17 cellular contexts compared by ENCODE assay signal in the genomic region with DNA sequence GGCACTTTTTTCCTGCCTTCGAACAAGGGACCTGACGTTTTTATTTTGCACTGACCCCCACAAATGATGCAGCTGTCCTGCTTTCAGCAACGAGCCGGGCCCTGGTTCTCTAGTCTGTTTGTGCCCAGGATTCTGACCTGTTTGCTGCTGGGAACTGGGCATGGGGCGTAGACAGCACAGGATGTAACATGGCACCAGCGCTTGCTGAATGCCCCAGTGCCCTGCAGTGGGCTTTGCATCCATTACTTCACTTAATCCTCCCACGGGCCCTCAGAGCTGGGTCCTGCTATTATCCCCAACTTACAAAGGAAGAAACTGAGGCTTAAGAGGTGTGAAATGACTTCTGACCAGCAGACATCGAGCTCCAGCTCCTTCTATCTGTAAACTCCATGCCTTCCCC.
DNase-seq lines count a peak whose midpoint lies in the region; ATAC-seq, FAIRE-seq and TF ChIP-seq lines count a peak whose summit lies in the region.
"Had no signal": no experiment of that assay in that cellular context is flagged by ENCODE, and none has a peak within 500 bp of the region (broad histone marks: within the 10 kb centered on the region; RNA-seq: fewer than 3 reads in every experiment).

No MANE protein-coding gene starts in this region.

- TF ChIP-seq EP300 in sigmoid colon (IDR thresholded peaks at IDR 0.05) = no peak

- H3K27ac ChIP-seq in endodermal cell (ENCODE audit: low read depth, low read length) (no peak overlapping the region), sigmoid colon (no peak overlapping the region)

- H3K4me3 ChIP-seq in endodermal cell (ENCODE audit: low read length) (no peak overlapping the region), sigmoid colon (no peak overlapping the region)
- H3K4me3 ChIP-seq: HAP-1, K562 had no signal

- no peaks in the 10 kb centered on the region for H3K36me3 Mint-ChIP-seq in endodermal cell (ENCODE audit: low read depth)
- H3K36me3 Mint-ChIP-seq: CD8-positive, alpha-beta memory T cell had no signal

- no peaks in the 10 kb centered on the region for H3K4me1 ChIP-seq in endodermal cell (ENCODE audit: control insufficient read depth, insufficient read depth, low read length)
- no peaks in the 10 kb centered on the region for H3K4me1 ChIP-seq in sigmoid colon
- H3K4me1 ChIP-seq: HAP-1 had no signal

- H3K27ac Mint-ChIP-seq in endodermal cell = no peak overlapping the region
- H3K27ac Mint-ChIP-seq: B cell; CD8-positive, alpha-beta memory T cell; HFFc6 had no signal

- no peaks in the 10 kb centered on the region for H3K36me3 ChIP-seq in endodermal cell (ENCODE audit: control insufficient read depth, insufficient read depth, low read length)
- H3K36me3 ChIP-seq in sigmoid colon = no peaks in the 10 kb centered on the region
- H3K36me3 ChIP-seq: HAP-1 had no signal

- H3K4me1 Mint-ChIP-seq in endodermal cell = no peaks in the 10 kb centered on the region
- H3K4me1 Mint-ChIP-seq: CD8-positive, alpha-beta memory T cell had no signal

- H3K27me3 Mint-ChIP-seq in endodermal cell (ENCODE audit: insufficient read depth) = no peaks in the 10 kb centered on the region

- DNase-seq in Right ventricle myocardium superior (peak; percentile 15), left ventricle myocardium superior (no peak), endodermal cell (peak; percentile 36), sigmoid colon (peak; percentile 21), frontal cortex (ENCODE audit: low spot score in 2 of 2) (no peak), HCEC 1CT (no peak)
- DNase-seq: DND-41, GDM1, GOT3, HFFc6 had no signal

- no peak for ATAC-seq in Right ventricle myocardium superior (ENCODE audit: poor library complexity)
- no peak for ATAC-seq in left ventricle myocardium superior
- no peak for ATAC-seq in HG02981 (IDR thresholded peaks at IDR 0.05; ENCODE audit: unreplicated experiment)
- ATAC-seq: K562 had no signal

- H3K27me3 ChIP-seq in endodermal cell (ENCODE audit: control insufficient read depth, insufficient read depth, low read length, poor library complexity, severe bottlenecking) (no peaks in the 10 kb centered on the region), sigmoid colon (no peaks in the 10 kb centered on the region)

- peaks cover 4% of the 10 kb centered on the region for H3K9me3 Mint-ChIP-seq in endodermal cell
- H3K9me3 Mint-ChIP-seq: CD8-positive, alpha-beta memory T cell; HFFc6 had no signal

- TF ChIP-seq CTCF in endodermal cell (conservative IDR thresholded peaks at IDR 0.05) = no peak
- TF ChIP-seq CTCF in sigmoid colon (IDR thresholded peaks at IDR 0.05) = no peak

- no peak for FAIRE-seq in frontal cortex (lab: Jason Lieb, UNC)
- FAIRE-seq: GM12892, K562 had no signal

- no peak for TF ChIP-seq POLR2A in sigmoid colon (IDR thresholded peaks at IDR 0.05)

- H3K4me3 Mint-ChIP-seq in endodermal cell = no peak overlapping the region
- H3K4me3 Mint-ChIP-seq: B cell; CD8-positive, alpha-beta memory T cell; HFFc6 had no signal

- H3K9ac ChIP-seq in endodermal cell (ENCODE audit: extremely low read depth, low read length, poor library complexity, severe bottlenecking) = no peak overlapping the region

- intact Hi-C loops in Right ventricle myocardium superior (cut with DNase I) = no loop called here
- intact Hi-C loops in left ventricle myocardium superior (cut with micrococcal nuclease) = no loop called here
- intact Hi-C loops in sigmoid colon (cut with DNase I) = no loop called here

- WGBS in endodermal cell (ENCODE audit: insufficient coverage in 1 of 2, insufficient read length in 1 of 2), 2 experiments = 91 to 93% methylated on average over 6 to 8 of the region's 8 CpGs
- 82 to 85% methylated on average over 8 of the region's 8 CpGs for WGBS in sigmoid colon, 2 donors

- H3K9me3 ChIP-seq in endodermal cell (ENCODE audit: control insufficient read depth, low read length) = no peaks in the 10 kb centered on the region
- no peaks in the 10 kb centered on the region for H3K9me3 ChIP-seq in sigmoid colon
- H3K9me3 ChIP-seq: Caco-2, HAP-1 had no signal

Comparison
In these comparisons a context has a peak if more than half of its experiments do, and no peak if none do; other contexts are left out.
1. DNase-seq: peak in Right ventricle myocardium superior (single experiment), endodermal cell (single experiment) and sigmoid colon (single experiment); none in left ventricle myocardium superior (single experiment), frontal cortex (0 of 2) and HCEC 1CT (single experiment).